ENCODE assay signal across 24 cellular contexts in the genomic region with DNA sequence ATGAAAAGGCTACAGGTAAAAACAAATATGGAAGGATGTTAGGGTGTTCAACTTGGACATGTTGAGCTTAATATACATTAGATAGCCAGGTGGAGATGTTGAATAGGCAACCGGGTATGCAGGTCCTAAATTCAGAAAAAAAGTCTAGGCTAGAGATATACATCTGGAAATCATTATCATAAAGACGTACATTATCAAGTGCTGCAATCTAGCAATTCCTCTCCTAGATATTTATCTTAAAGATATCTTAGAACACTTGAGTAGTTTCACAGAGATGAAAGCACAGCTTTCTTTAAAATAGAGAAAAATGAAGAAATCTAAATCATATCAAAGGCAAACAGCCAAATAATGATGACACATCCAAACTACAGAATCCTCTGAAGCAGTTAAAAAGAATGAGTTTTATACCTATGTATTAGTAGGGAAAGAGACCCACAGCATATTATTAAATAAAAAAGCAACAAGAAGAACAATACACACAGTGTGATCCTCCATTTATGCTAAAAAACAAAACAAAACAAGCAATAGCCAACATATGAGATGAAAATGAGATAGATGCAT. TPM values are rescaled to one million over a fixed set of nuclear protein-coding genes. Genes with fewer than 3 reads are reported as not detected.
DNase-seq lines count a peak whose midpoint lies in the region; ATAC-seq, FAIRE-seq and TF ChIP-seq lines count a peak whose summit lies in the region.
"Had no signal": no experiment of that assay in that cellular context is flagged by ENCODE, and none has a peak within 500 bp of the region (broad histone marks: within the 10 kb centered on the region; RNA-seq: fewer than 3 reads in every experiment).

No MANE protein-coding gene starts in this region.

- peaks cover 13% of the 10 kb centered on the region for H4K20me1 ChIP-seq in Loucy (ENCODE audit: insufficient read depth, low read length, poor library complexity, severe bottlenecking)

- peak overlapping the region; percentile 6 for H3K27ac Mint-ChIP-seq in activated CD4-positive, alpha-beta T cell treated with anti-CD3 and anti-CD28 coated beads for 36 hours
- peak overlapping the region; percentile 17 for H3K27ac Mint-ChIP-seq in activated naive CD8-positive, alpha-beta T cell
- peak overlapping the region in 2 of 3 experiments; percentile 45 to 61 for H3K27ac Mint-ChIP-seq in nephron
- H3K27ac Mint-ChIP-seq: stimulated activated effector memory CD8-positive, alpha-beta T cell treated with anti-CD3 and anti-CD28 coated beads, Interleukin-12 subunit alpha, Interleukin-12 subunit beta, amount 100 ng/mL, for 72 hours had no signal

- no peak overlapping the region for H3K4me3 Mint-ChIP-seq in activated CD4-positive, alpha-beta T cell treated with anti-CD3 and anti-CD28 coated beads for 36 hours
- peak overlapping the region; percentile 46 for H3K4me3 Mint-ChIP-seq in activated naive CD8-positive, alpha-beta T cell
- H3K4me3 Mint-ChIP-seq in nephron = peak overlapping the region; percentile 11 to 79 (median 45)
- H3K4me3 Mint-ChIP-seq: stimulated activated effector memory CD8-positive, alpha-beta T cell treated with anti-CD3 and anti-CD28 coated beads, Interleukin-12 subunit alpha, Interleukin-12 subunit beta, amount 100 ng/mL, for 72 hours had no signal

- H3K79me2 ChIP-seq in Loucy (ENCODE audit: insufficient read depth, low read length) = peaks cover 40% of the 10 kb centered on the region

- no peak for DNase-seq in activated CD4-positive, alpha-beta T cell treated with anti-CD3 and anti-CD28 coated beads for 36 hours
- DNase-seq in activated CD4-positive, alpha-beta T cell treated with anti-CD3 and anti-CD28 coated beads, Interleukin-2, amount 50 U/mL, for 1 hour = no peak
- DNase-seq in ecto neural progenitor cell (ENCODE audit: low spot score) (no peak), frontal cortex (ENCODE audit: low spot score in 2 of 2) (no peak)
- DNase-seq: BE2C; effector memory CD4-positive, alpha-beta T cell; foreskin melanocyte; islet precursor cell; NCI-H1105; NCI-H2029; NCI-H2227 treated with DMSO at 0.1 percent for 48 hours; NCI-H82; occipital lobe; OCI-M1; small intestine; stimulated activated CD4-positive, alpha-beta T cell treated with anti-CD3 and anti-CD28 coated beads, Interleukin-2, amount 100 ng/mL, for 24 hours had no signal

- H3K9me3 ChIP-seq in Loucy (ENCODE audit: insufficient read depth, low read depth, low read length) = no peaks in the 10 kb centered on the region
- H3K9me3 ChIP-seq: BE2C had no signal

- H3K4me1 ChIP-seq in Loucy (ENCODE audit: insufficient read depth, low read length, poor library complexity, severe bottlenecking) = no peaks in the 10 kb centered on the region
- H3K4me1 ChIP-seq: BE2C had no signal

- POLR2A ChIA-PET in activated CD4-positive, alpha-beta T cell treated with anti-CD3 and anti-CD28 coated beads for 36 hours (lab: Charles Lee) = no interaction called here

- H3K36me3 ChIP-seq in Loucy (ENCODE audit: insufficient read depth, low read length) = no peaks in the 10 kb centered on the region

- TF ChIP-seq CTCF in Loucy (conservative IDR thresholded peaks at IDR 0.05; ENCODE audit: low read length) (no peak), nephron (IDR thresholded peaks at IDR 0.05; ENCODE audit: unreplicated experiment in 3 of 3) (no peak)

- H3K27me3 Mint-ChIP-seq in activated CD4-positive, alpha-beta T cell treated with anti-CD3 and anti-CD28 coated beads for 36 hours = no peaks in the 10 kb centered on the region
- no peaks in the 10 kb centered on the region for H3K27me3 Mint-ChIP-seq in activated naive CD8-positive, alpha-beta T cell
- H3K27me3 Mint-ChIP-seq in nephron (ENCODE audit: low read depth) = no peaks in the 10 kb centered on the region

- CTCF ChIA-PET in activated CD4-positive, alpha-beta T cell treated with anti-CD3 and anti-CD28 coated beads for 36 hours (lab: Charles Lee) = no interaction called here

- H3K4me1 Mint-ChIP-seq in activated CD4-positive, alpha-beta T cell treated with anti-CD3 and anti-CD28 coated beads for 36 hours = peaks cover 25% of the 10 kb centered on the region
- H3K4me1 Mint-ChIP-seq in activated naive CD8-positive, alpha-beta T cell (ENCODE audit: low read depth) = peaks cover 38% of the 10 kb centered on the region
- H3K4me1 Mint-ChIP-seq in nephron = peaks cover 45% of the 10 kb centered on the region

- H2AFZ ChIP-seq in Loucy (ENCODE audit: low read length) = no peak overlapping the region

- no peaks in the 10 kb centered on the region for H3K9me3 Mint-ChIP-seq in activated CD4-positive, alpha-beta T cell treated with anti-CD3 and anti-CD28 coated beads for 36 hours (ENCODE audit: low read depth)
- H3K9me3 Mint-ChIP-seq in activated naive CD8-positive, alpha-beta T cell (ENCODE audit: low read depth) = no peaks in the 10 kb centered on the region
- no peaks in the 10 kb centered on the region for H3K9me3 Mint-ChIP-seq in nephron
- H3K9me3 Mint-ChIP-seq: stimulated activated effector memory CD8-positive, alpha-beta T cell treated with anti-CD3 and anti-CD28 coated beads, Interleukin-12 subunit alpha, Interleukin-12 subunit beta, amount 100 ng/mL, for 72 hours had no signal

- H3K27me3 ChIP-seq in Loucy (ENCODE audit: insufficient read depth, low read length, poor library complexity, severe bottlenecking) = no peaks in the 10 kb centered on the region
- H3K27me3 ChIP-seq: BE2C had no signal

- no peaks in the 10 kb centered on the region for H3K9me2 ChIP-seq in Loucy (replicated peaks; ENCODE audit: low read depth, low read length)

- peaks cover 54% of the 10 kb centered on the region for H3K36me3 Mint-ChIP-seq in activated CD4-positive, alpha-beta T cell treated with anti-CD3 and anti-CD28 coated beads for 36 hours (ENCODE audit: low read depth)
- H3K36me3 Mint-ChIP-seq in activated naive CD8-positive, alpha-beta T cell = peaks cover 7% of the 10 kb centered on the region
- H3K36me3 Mint-ChIP-seq in nephron (ENCODE audit: low read depth) = peaks cover 46% of the 10 kb centered on the region

- FAIRE-seq in frontal cortex (lab: Jason Lieb, UNC) = no peak
- FAIRE-seq: H1, small intestine had no signal

- H3K4me2 ChIP-seq in Loucy (ENCODE audit: low read depth, low read length, poor library complexity, severe bottlenecking) = peak overlapping the region; percentile 85

- H3K9ac ChIP-seq in Loucy (ENCODE audit: low read depth, low read length, poor library complexity, severe bottlenecking) = no peak overlapping the region

- peak overlapping the region; percentile 98 for H3K4me3 ChIP-seq in Loucy (ENCODE audit: low read length, poor library complexity, severe bottlenecking)

- H3F3A ChIP-seq in Loucy (ENCODE audit: low read depth) = no peaks in the 10 kb centered on the region

- intact Hi-C loops in activated CD4-positive, alpha-beta T cell treated with anti-CD3 and anti-CD28 coated beads for 36 hours (cut with DNase I, micrococcal nuclease) = no loop called here

- ATAC-seq in activated CD4-positive, alpha-beta T cell treated with anti-CD3 and anti-CD28 coated beads for 36 hours = no peak
- ATAC-seq in GM18873 (IDR thresholded peaks at IDR 0.05; ENCODE audit: low FRiP score, unreplicated experiment) = no peak
- ATAC-seq: esophagus mucosa; Right ventricle myocardium inferior; stimulated activated effector memory CD8-positive, alpha-beta T cell treated with anti-CD3 and anti-CD28 coated beads, Interleukin-12 subunit alpha, Interleukin-12 subunit beta, amount 100 ng/mL, for 72 hours had no signal

RNA-seq across cellular contexts. Expression of a gene that starts 3.8 kb away (rescaled TPM):
- total RNA-seq in activated CD4-positive, alpha-beta T cell treated with anti-CD3 and anti-CD28 coated beads for 36 hours = 10 to 100 TPM; 37.8 to 51.3 TPM
- total RNA-seq in frontal cortex = 17.5 TPM

RNA-seq across cellular contexts. Expression of a gene that starts 4.3 kb away (rescaled TPM):
- 100 to 1,000 TPM in 1 of 2 experiments, 10 to 100 TPM in 1; 94.1 to 102 TPM for total RNA-seq in activated CD4-positive, alpha-beta T cell treated with anti-CD3 and anti-CD28 coated beads for 36 hours
- 2.9 TPM for total RNA-seq in frontal cortex

RNA-seq across cellular contexts. Expression of a gene that starts 18.7 kb away (rescaled TPM):
- 100 to 1,000 TPM; 114 to 120 TPM for total RNA-seq in activated CD4-positive, alpha-beta T cell treated with anti-CD3 and anti-CD28 coated beads for 36 hours
- 133 TPM for total RNA-seq in frontal cortex

RNA-seq across cellular contexts. Expression of a gene that starts 49.3 kb away (rescaled TPM):
- 100 to 1,000 TPM in 1 of 2 experiments, 10 to 100 TPM in 1; 89.0 to 103 TPM for total RNA-seq in activated CD4-positive, alpha-beta T cell treated with anti-CD3 and anti-CD28 coated beads for 36 hours
- 37.1 TPM for total RNA-seq in frontal cortex

Comparison
In these comparisons a context has a peak if more than half of its experiments do, and no peak if none do; other contexts are left out.
1. RNA of a gene that starts 4.3 kb away (total RNA-seq): 94.1 to 102 TPM in activated CD4-positive, alpha-beta T cell treated with anti-CD3 and anti-CD28 coated beads for 36 hours; 2.9 TPM in frontal cortex (single experiment); every median in the first group is over 10 times any median in the second.
2. Peak in every context shown above with its lines, with median percentiles within 50 percentile points of each other: H3K27ac Mint-ChIP-seq.